In the genomic region with DNA sequence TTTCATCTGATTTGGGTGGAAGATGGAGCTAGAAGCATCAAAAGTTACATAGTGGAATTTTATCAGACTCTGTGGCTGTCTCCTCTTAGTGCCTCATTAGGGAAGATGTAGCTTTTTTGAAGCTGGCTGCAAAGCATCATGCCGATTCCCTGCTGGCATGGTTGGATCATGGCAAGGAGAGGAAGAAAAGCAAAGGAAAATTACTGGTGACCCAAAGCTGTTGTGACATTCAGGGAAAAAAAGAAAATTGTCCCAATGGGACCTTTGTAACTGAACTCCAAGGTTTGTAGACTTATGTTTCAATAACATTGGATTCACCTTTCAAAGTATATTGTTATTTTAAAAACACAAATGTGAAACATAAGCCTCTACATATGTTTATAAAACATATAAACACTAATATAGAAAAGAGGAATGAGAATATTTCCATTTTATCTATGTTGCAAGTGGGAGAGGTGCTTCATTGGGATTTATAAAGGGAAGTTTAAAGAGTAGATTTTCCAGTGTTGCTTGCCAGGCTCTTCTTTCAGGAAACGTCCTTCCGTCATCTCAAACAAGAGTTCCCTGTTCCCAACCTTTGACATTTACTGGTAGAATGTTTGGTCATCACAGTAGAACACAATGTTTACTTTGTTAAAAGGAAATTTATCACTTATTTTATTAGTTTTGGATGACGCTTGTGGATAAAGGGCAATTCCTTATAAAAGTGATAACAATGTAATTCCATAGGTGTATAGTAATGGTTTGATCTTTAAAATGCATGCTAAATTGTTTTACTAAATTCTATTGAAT, we compare ENCODE assay signal across 25 cellular contexts.
DNase-seq lines count a peak whose midpoint lies in the region; ATAC-seq, FAIRE-seq and TF ChIP-seq lines count a peak whose summit lies in the region.
"Had no signal": no experiment of that assay in that cellular context is flagged by ENCODE, and none has a peak within 500 bp of the region (broad histone marks: within the 10 kb centered on the region; RNA-seq: fewer than 3 reads in every experiment).

No MANE protein-coding gene starts in this region.

- no peak overlapping the region for H2BK12ac ChIP-seq in H1 (ENCODE audit: low read depth, low read length)

- intact Hi-C loops in right cardiac atrium (cut with DNase I) (no loop called here), heart left ventricle (cut with DNase I) (no loop called here), right lobe of liver (cut with DNase I) (no loop called here)

- H3K4ac ChIP-seq in H1 (replicated peaks; ENCODE audit: insufficient read length, low read depth, low read length), result no peak overlapping the region

- no peak overlapping the region for H2BK5ac ChIP-seq in H1 (ENCODE audit: low read depth, low read length)

- H4K8ac ChIP-seq in H1 (ENCODE audit: extremely low read depth, insufficient read depth, low read length), result no peak overlapping the region

- H3K79me2 ChIP-seq in H1 (ENCODE audit: control insufficient read depth in 1 of 2, insufficient read depth in 2 of 2, low read length in 2 of 2), result no peaks in the 10 kb centered on the region

- POLR2A ChIA-PET in H1 (lab: Charles Lee; ENCODE audit: partially characterized antibody), result no interaction called here

- no peaks in the 10 kb centered on the region for H3K9me3 ChIP-seq in right cardiac atrium (ENCODE audit: control insufficient read depth, low read length)
- peaks cover 0 to 5% (median 0%) of the 10 kb centered on the region in 12 donors for H3K9me3 ChIP-seq in heart left ventricle
- H3K9me3 ChIP-seq in H1 (ENCODE audit: insufficient read depth in 2 of 2, low read depth in 1 of 2, low read length in 1 of 2), result no peaks in the 10 kb centered on the region; a peak in 1 of 4 replicates
- no peaks in the 10 kb centered on the region for H3K9me3 ChIP-seq in right lobe of liver
- H3K9me3 ChIP-seq in suprapubic skin, result no peaks in the 10 kb centered on the region
- H3K9me3 ChIP-seq: adrenal gland, neutrophil had no signal

- no peak overlapping the region for H4K5ac ChIP-seq in H1 (ENCODE audit: insufficient read length, low read depth, low read length)

- no peak overlapping the region for H2BK20ac ChIP-seq in H1 (ENCODE audit: low read length)

- no peaks in the 10 kb centered on the region for H3K79me1 ChIP-seq in H1 (ENCODE audit: low read depth, low read length)

- H2AK5ac ChIP-seq in H1 (ENCODE audit: low read depth, low read length), result no peak overlapping the region

- 52% methylated on average over 4 of the region's 4 CpGs for WGBS in right cardiac atrium
- 55 to 65% (median 64%) methylated on average over 4 of the region's 4 CpGs for WGBS in heart left ventricle, 4 donors
- WGBS in H1 (ENCODE audit: extremely low coverage in 1 of 2, insufficient coverage in 1 of 2, insufficient read length in 1 of 2, insufficient replicate concordance in 2 of 2, low coverage in 1 of 2, low lambda C conversion rate in 2 of 2, missing lambda C conversion rate in 1 of 2), 2 experiments, result 89% methylated on average over 4 of the region's 4 CpGs; no CpG with 5 or more reads in 1 of the 2 experiments
- 30% methylated on average over 4 of the region's 4 CpGs for WGBS in right lobe of liver (ENCODE audit: insufficient coverage, low coverage, low lambda C conversion rate, missing lambda C conversion rate)
- 63% methylated on average over 4 of the region's 4 CpGs for WGBS in suprapubic skin

- no peaks in the 10 kb centered on the region for H3K9me3 Mint-ChIP-seq in type B pancreatic cell
- H3K9me3 Mint-ChIP-seq: activated CD4-positive, alpha-beta T cell treated with anti-CD3 and anti-CD28 coated beads, Interleukin-2, amount 10 ng/mL, durations not matched to agents 24 days and 14 days; activated T-cell treated with anti-CD3 and anti-CD28 coated beads, Interleukin-2, amount 50 U/mL, for 4 hours; GM23338; T-helper 1 cell treated with Interleukin-12 subunit alpha and Interleukin-12 subunit beta and Interleukin-4 antibody, amounts not matched to agents 30 μg/mL and 1 μg/mL, for 36 hours had no signal

- H3K9ac ChIP-seq in H1 (replicated peaks in 1 of 4; ENCODE audit: extremely low read depth in 1 of 4, low read depth in 3 of 4, low read length in 3 of 4), result no peak overlapping the region

- H3K56ac ChIP-seq in H1 (replicated peaks; ENCODE audit: insufficient read length, low read depth, low read length), result no peak overlapping the region

- H3K23me2 ChIP-seq in H1 (ENCODE audit: low read depth, low read length), result no peaks in the 10 kb centered on the region

- H4K20me1 ChIP-seq in H1 (replicated peaks in 1 of 2; ENCODE audit: control insufficient read depth in 1 of 2, insufficient read depth in 2 of 2, low read length in 2 of 2), result no peaks in the 10 kb centered on the region

- TF ChIP-seq RAD21 in H1 (IDR thresholded peaks at IDR 0.05 in 1 of 2, conservative IDR thresholded peaks at IDR 0.05 in 1 of 2; ENCODE audit: low read depth in 2 of 2, low read length in 2 of 2), result no peak

- H3K27me3 Mint-ChIP-seq in type B pancreatic cell, result no peaks in the 10 kb centered on the region

- H4K91ac ChIP-seq in H1 (replicated peaks; ENCODE audit: insufficient read length, low read length), result peak overlapping the region; percentile 70

- H3K4me3 ChIP-seq in right cardiac atrium (ENCODE audit: low read length) (no peak overlapping the region), heart left ventricle (no peak overlapping the region), H1 (ENCODE audit: extremely low read depth in 1 of 4, insufficient read depth in 2 of 4, low read depth in 3 of 4, low read length in 4 of 4) (no peak overlapping the region), right lobe of liver (no peak overlapping the region), suprapubic skin (no peak overlapping the region)
- H3K4me3 ChIP-seq: adrenal gland, GM23338, lung, skin epidermis had no signal

- no peak overlapping the region for H3K4me3 Mint-ChIP-seq in type B pancreatic cell
- H3K4me3 Mint-ChIP-seq: activated CD4-positive, alpha-beta T cell treated with anti-CD3 and anti-CD28 coated beads, Interleukin-2, amount 10 ng/mL, durations not matched to agents 24 days and 14 days; activated T-cell treated with anti-CD3 and anti-CD28 coated beads, Interleukin-2, amount 50 U/mL, for 4 hours; GM23338; T-helper 1 cell treated with Interleukin-12 subunit alpha and Interleukin-12 subunit beta and Interleukin-4 antibody, amounts not matched to agents 30 μg/mL and 1 μg/mL, for 36 hours had no signal

- DNase-seq in right cardiac atrium, result no peak
- no peak for DNase-seq in heart left ventricle
- no peak for DNase-seq in H1 (ENCODE audit: low read depth in 1 of 2, low spot score in 2 of 2)
- DNase-seq in right lobe of liver, result no peak
- no peak for DNase-seq in suprapubic skin (ENCODE audit: low spot score in 2 of 2)
- DNase-seq in activated CD4-positive, CD25-positive, alpha-beta regulatory T cell (lab: John Stamatoyannopoulos, UW), result no peak
- no peak for DNase-seq in type B pancreatic cell (ENCODE audit: extremely low spot score, unreplicated experiment)
- DNase-seq: activated CD4-positive, alpha-beta T cell treated with anti-CD3 and anti-CD28 coated beads, Interleukin-2, amount 10 ng/mL, durations not matched to agents 24 days and 14 days; activated naive CD4-positive, alpha-beta T cell; activated T-cell treated with anti-CD3 and anti-CD28 coated beads, Interleukin-2, amount 50 U/mL, for 4 hours; adrenal gland; cortex of kidney; GF-D8; KG1; NCI-H146; NCI-H446 treated with DMSO at 0.1 percent for 48 hours; NK-92 treated with Interleukin-12 subunit alpha and Interleukin-12 subunit beta, amount 100 ng/mL, for 24 hours; stimulated activated CD4-positive, alpha-beta T cell treated with anti-CD3 and anti-CD28 coated beads, Interleukin-1b, Interleukin-23, amount 100 ng/mL, for 48 hours had no signal

- H2BK15ac ChIP-seq in H1 (ENCODE audit: low read length), result no peak overlapping the region

- CTCF ChIA-PET in H1 (lab: Charles Lee; ENCODE audit: partially characterized antibody), result interaction anchor here (1.0 kb wide), 1 partner anchor 774 kb away, joined by 3 read pairs; no protein-coding TSS in a partner anchor

- TF ChIP-seq CTCF in heart left ventricle (IDR thresholded peaks at IDR 0.05) (no peak), H1 (IDR thresholded peaks at IDR 0.05; ENCODE audit: control extremely low read depth in 1 of 3, insufficient read depth in 1 of 3, low read depth in 1 of 3, low read length in 3 of 3) (no peak), right lobe of liver (IDR thresholded peaks at IDR 0.05) (no peak), suprapubic skin (IDR thresholded peaks at IDR 0.05) (no peak), type B pancreatic cell (conservative IDR thresholded peaks at IDR 0.05) (no peak)

- ATAC-seq in right cardiac atrium (peak; percentile 56 to 95), heart left ventricle (no peak), right lobe of liver (peak; percentile 55 to 92 (median 67)), HG02884 (IDR thresholded peaks at IDR 0.05; ENCODE audit: unreplicated experiment) (no peak)
- ATAC-seq: activated T-cell treated with anti-CD3 and anti-CD28 coated beads, Interleukin-2, amount 50 U/mL, for 4 hours; GM23338 had no signal

- TF ChIP-seq EP300 in H1 (IDR thresholded peaks at IDR 0.05; ENCODE audit: borderline replicate concordance in 1 of 2, low read depth in 2 of 2, low read length in 2 of 2), result no peak
- TF ChIP-seq EP300 in suprapubic skin (IDR thresholded peaks at IDR 0.05), result no peak

- H3K4me1 ChIP-seq in right cardiac atrium (ENCODE audit: control insufficient read depth, insufficient read depth, low read length) (no peaks in the 10 kb centered on the region), heart left ventricle (peaks cover 0 to 5% (median 0%) of the 10 kb centered on the region in 12 donors), H1 (replicated peaks in 1 of 4; ENCODE audit: control insufficient read depth in 3 of 4, insufficient read depth in 4 of 4, low read length in 3 of 4) (no peaks in the 10 kb centered on the region; a peak in 1 of 7 replicates), right lobe of liver (no peaks in the 10 kb centered on the region), suprapubic skin (no peaks in the 10 kb centered on the region)

- TF ChIP-seq POLR2A in heart left ventricle (IDR thresholded peaks at IDR 0.05) (no peak), H1 (IDR thresholded peaks at IDR 0.05; ENCODE audit: control extremely low read depth in 1 of 2, low read depth in 2 of 2, low read length in 2 of 2) (no peak), right lobe of liver (IDR thresholded peaks at IDR 0.05) (no peak), suprapubic skin (IDR thresholded peaks at IDR 0.05) (no peak)

- no peak overlapping the region for H3K23ac ChIP-seq in H1 (ENCODE audit: insufficient read length)

- FAIRE-seq in H1 (lab: Jason Lieb, UNC), result no peak
- FAIRE-seq: endometrium had no signal

- H3K14ac ChIP-seq in H1 (ENCODE audit: insufficient read length), result no peak overlapping the region

- H3K36me3 ChIP-seq in heart left ventricle (no peaks in the 10 kb centered on the region), H1 (ENCODE audit: control insufficient read depth in 2 of 4, insufficient read depth in 4 of 4, low read length in 3 of 4) (no peaks in the 10 kb centered on the region), right lobe of liver (no peaks in the 10 kb centered on the region), suprapubic skin (no peaks in the 10 kb centered on the region)
- H3K36me3 ChIP-seq: adrenal gland, neutrophil had no signal

- H3K27ac ChIP-seq in right cardiac atrium (ENCODE audit: low read length), result no peak overlapping the region
- no peak overlapping the region for H3K27ac ChIP-seq in heart left ventricle
- H3K27ac ChIP-seq in H1 (ENCODE audit: low read depth, low read length), result no peak overlapping the region
- peak overlapping the region in 1 of 3 donors; percentile 6 for H3K27ac ChIP-seq in right lobe of liver
- peak overlapping the region; percentile 58 for H3K27ac ChIP-seq in suprapubic skin
- H3K27ac ChIP-seq: adrenal gland, neutrophil had no signal

- H2AFZ ChIP-seq in H1 (ENCODE audit: low read length), result no peak overlapping the region
- H2AFZ ChIP-seq: GM23338 had no signal

- H3K4me1 Mint-ChIP-seq in type B pancreatic cell (ENCODE audit: unreplicated experiment), result no peaks in the 10 kb centered on the region
- H3K4me1 Mint-ChIP-seq: activated CD4-positive, alpha-beta T cell treated with anti-CD3 and anti-CD28 coated beads, Interleukin-2, amount 10 ng/mL, durations not matched to agents 24 days and 14 days had no signal

- H3K18ac ChIP-seq in H1 (ENCODE audit: extremely low read depth, low read length), result no peak overlapping the region

- no peaks in the 10 kb centered on the region for H3K27me3 ChIP-seq in right cardiac atrium (ENCODE audit: control insufficient read depth, insufficient read depth)
- peaks cover 0 to 4% (median 0%) of the 10 kb centered on the region in 9 donors for H3K27me3 ChIP-seq in heart left ventricle
- H3K27me3 ChIP-seq in H1 (replicated peaks in 1 of 4; ENCODE audit: control insufficient read depth in 3 of 4, extremely low read depth in 1 of 4, insufficient read depth in 3 of 4, low read length in 3 of 4), result no peaks in the 10 kb centered on the region
- H3K27me3 ChIP-seq in right lobe of liver, result no peaks in the 10 kb centered on the region
- H3K27me3 ChIP-seq in suprapubic skin, result no peaks in the 10 kb centered on the region
- H3K27me3 ChIP-seq: adrenal gland, neutrophil had no signal

- no peak overlapping the region for H3K27ac Mint-ChIP-seq in type B pancreatic cell
- H3K27ac Mint-ChIP-seq: activated CD4-positive, alpha-beta T cell treated with anti-CD3 and anti-CD28 coated beads, Interleukin-2, amount 10 ng/mL, durations not matched to agents 24 days and 14 days; GM23338; T-helper 1 cell treated with Interleukin-12 subunit alpha and Interleukin-12 subunit beta and Interleukin-4 antibody, amounts not matched to agents 30 μg/mL and 1 μg/mL, for 36 hours had no signal

- H2BK120ac ChIP-seq in H1 (replicated peaks; ENCODE audit: low read depth, low read length), result no peak overlapping the region

- H3K4me2 ChIP-seq in H1 (ENCODE audit: insufficient read depth in 1 of 2, low read depth in 2 of 2, low read length in 2 of 2), result no peak overlapping the region
- H3K4me2 ChIP-seq: GM23338 had no signal

- no peaks in the 10 kb centered on the region for H3K36me3 Mint-ChIP-seq in type B pancreatic cell

Comparison
In these comparisons a context has a peak if more than half of its experiments do, and no peak if none do; other contexts are left out.
1. ATAC-seq: peak in right cardiac atrium (2 of 2) and right lobe of liver (4 of 4); none in heart left ventricle (0 of 4) and HG02884 (single experiment).